In genomic region chr5:7868427-7868772, GRCh38 we compare ENCODE assay signal across 8 cellular contexts. TPM values are rescaled to one million over a fixed set of nuclear protein-coding genes. Genes with fewer than 3 reads are reported as not detected.
DNase-seq lines count a peak whose midpoint lies in the region; ATAC-seq, FAIRE-seq and TF ChIP-seq lines count a peak whose summit lies in the region.

No MANE protein-coding gene starts in this region.

- intact Hi-C loops in esophagus squamous epithelium (cut with DNase I) (no loop called here), pancreas (cut with DNase I) (no loop called here)

- TF ChIP-seq CTCF in esophagus squamous epithelium (IDR thresholded peaks at IDR 0.05) (no peak), pancreas (IDR thresholded peaks at IDR 0.05) (no peak)

- H3K4me1 ChIP-seq in esophagus squamous epithelium = peaks cover 6 to 45% (median 8%) of the 10 kb centered on the region in 3 donors
- peaks cover 14 to 19% (median 14%) of the 10 kb centered on the region in 3 donors for H3K4me1 ChIP-seq in pancreas

- H3K9me3 ChIP-seq in esophagus squamous epithelium (no peaks in the 10 kb centered on the region), pancreas (no peaks in the 10 kb centered on the region)

- H3K27ac ChIP-seq in esophagus squamous epithelium (peak overlapping the region; percentile 87 to 92 (median 91)), pancreas (peak overlapping the region; percentile 57 to 78 (median 68))

- no peak for TF ChIP-seq POLR2A in esophagus squamous epithelium (IDR thresholded peaks at IDR 0.05)

- H3K4me3 ChIP-seq in esophagus squamous epithelium (peak overlapping the region; percentile 95 to 100 (median 98)), pancreas (peak overlapping the region; percentile 72 to 95 (median 89))

- ATAC-seq in pancreas = peak; percentile 1 to 17 (median 10)

- H3K27me3 ChIP-seq in esophagus squamous epithelium (no peaks in the 10 kb centered on the region), pancreas (no peaks in the 10 kb centered on the region)

- DNase-seq in NCI-H1105 treated with DMSO at 0.1 percent for 48 hours (lab: John Stamatoyannopoulos, UW) (peak; percentile 24), NCI-H1105 (lab: John Stamatoyannopoulos, UW) (no peak), RKO (ENCODE audit: low spot score) (peak; percentile 12), esophagus squamous epithelium (lab: John Stamatoyannopoulos, UW) (no peak), pancreas (no peak), frontal cortex (ENCODE audit: low spot score in 2 of 2) (no peak), NCI-H2029 treated with DMSO at 0.1 percent for 48 hours (lab: John Stamatoyannopoulos, UW) (no peak), GF-D8 (lab: John Stamatoyannopoulos, UW) (no peak)

- peaks cover 0 to 43% (median 0%) of the 10 kb centered on the region in 3 donors for H3K36me3 ChIP-seq in esophagus squamous epithelium
- no peaks in the 10 kb centered on the region for H3K36me3 ChIP-seq in pancreas

- FAIRE-seq in pancreas (lab: Jason Lieb, UNC) = no peak
- no peak for FAIRE-seq in frontal cortex (lab: Jason Lieb, UNC)

- 0% methylated on average over 7 to 8 of the region's 8 CpGs for WGBS in esophagus squamous epithelium, 2 donors
- 0% methylated on average over 8 of the region's 8 CpGs for WGBS in pancreas, 2 donors

RNA-seq across cellular contexts. Expression of gene FASTKD3, which starts 0.4 kb away (rescaled TPM):
- total RNA-seq in esophagus squamous epithelium = 10 to 100 TPM in 3 of 4 donors, 1 to 10 TPM in 1; 4.4 to 14.0 (median 11.2) TPM
- total RNA-seq in pancreas = 1 to 10 TPM; 1.8 to 6.6 (median 2.6) TPM
- 10 to 100 TPM in 1 of 2 donors, 1 to 10 TPM in 1; 8.4 to 10.3 TPM for polyA plus RNA-seq in pancreas
- total RNA-seq in frontal cortex = 18.8 TPM

RNA-seq across cellular contexts. Expression of gene MTRR, which starts 0.5 kb away (rescaled TPM):
- 10 to 100 TPM; 12.7 to 33.2 (median 21.0) TPM for total RNA-seq in esophagus squamous epithelium
- 10 to 100 TPM; 18.4 to 27.8 (median 20.2) TPM for total RNA-seq in pancreas
- 10 to 100 TPM in 1 of 2 donors, 1 to 10 TPM in 1; 6.8 to 15.1 TPM for polyA plus RNA-seq in pancreas
- total RNA-seq in frontal cortex = 18.3 TPM

RNA-seq across cellular contexts. Expression of gene CFAP90, which starts 17.5 kb away (rescaled TPM):
- total RNA-seq in esophagus squamous epithelium (not detected), pancreas (1 to 10 TPM in 3 of 6 donors, under 1 TPM in 3; 0.61 to 1.7 (median 1.1) TPM), frontal cortex (4.5 TPM)
- 1 to 10 TPM; 2.1 to 7.4 TPM for polyA plus RNA-seq in pancreas

Comparison
In these comparisons a context has a peak if more than half of its experiments do, and no peak if none do; other contexts are left out.
1. DNase-seq: peak in NCI-H1105 treated with DMSO at 0.1 percent for 48 hours (single experiment) and RKO (single experiment); none in NCI-H1105 (single experiment), esophagus squamous epithelium (single experiment), pancreas (0 of 6), frontal cortex (0 of 2), NCI-H2029 treated with DMSO at 0.1 percent for 48 hours (single experiment) and GF-D8 (single experiment).